Comparison of ENCODE assay signal across 16 cellular contexts in the genomic region with DNA sequence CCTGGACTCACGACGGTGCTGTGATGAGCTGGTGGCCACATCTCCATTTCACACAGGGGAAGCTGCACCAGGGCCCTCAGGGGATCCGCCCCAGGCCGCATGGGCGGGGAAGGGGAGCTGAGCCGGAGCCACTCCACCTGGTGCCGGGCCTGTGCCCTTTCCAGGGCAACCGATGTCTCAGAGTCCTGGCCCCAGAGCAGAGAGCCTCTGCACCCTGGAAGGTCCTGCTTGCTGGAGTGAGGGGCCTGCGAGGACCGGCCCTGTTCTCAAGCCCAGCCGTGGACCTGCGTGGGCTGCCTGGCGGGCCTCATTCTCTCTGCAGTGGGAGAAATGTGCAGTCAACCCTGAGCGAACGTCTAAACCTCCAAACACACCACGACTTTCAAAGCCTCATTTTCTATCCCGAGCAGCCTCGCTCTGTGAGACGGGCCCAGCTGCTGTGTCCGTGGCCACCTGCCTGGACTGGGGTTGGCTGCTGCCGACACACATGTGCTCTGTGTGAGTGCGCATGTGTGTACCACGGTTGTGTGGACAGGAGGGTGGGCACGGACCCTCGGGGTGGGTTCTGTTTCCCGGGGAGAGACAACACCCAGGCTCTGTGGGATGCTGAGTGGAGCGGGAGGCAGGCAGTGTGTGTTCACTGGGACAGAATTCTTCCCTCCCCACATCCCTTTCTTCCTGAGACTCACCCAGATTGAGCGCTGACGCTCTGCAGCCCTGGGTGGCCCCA.
"Had no signal": no experiment of that assay in that cellular context is flagged by ENCODE, and none has a peak within 500 bp of the region (broad histone marks: within the 10 kb centered on the region; RNA-seq: fewer than 3 reads in every experiment).

No MANE protein-coding gene starts in this region.

- H3K4me3 ChIP-seq: cardiac muscle cell, coronary artery, esophagus muscularis mucosa, lung, pancreas had no signal

- H3K27ac ChIP-seq: cardiac muscle cell, coronary artery, esophagus muscularis mucosa, pancreas had no signal

- H3K9me3 ChIP-seq: esophagus muscularis mucosa, pancreas had no signal

- ATAC-seq: activated naive CD8-positive, alpha-beta T cell treated with anti-CD3 and anti-CD28 coated beads, Interleukin-2, amount 50 U/mL, for 24 hours; pancreas; stimulated activated memory B cell treated with anti-CD40 and anti-IgM and Interleukin-4, amounts not matched to agents 10 μg/mL and 1 μg/mL and 100 μg/mL, for 72 hours; WTC11 had no signal

- H3K4me1 ChIP-seq: pancreas had no signal

- H3K27me3 Mint-ChIP-seq: activated CD4-positive, alpha-beta memory T cell treated with anti-CD3 and anti-CD28 coated beads, Interleukin-2, amount 10 ng/mL, durations not matched to agents 7 days and 5 days; activated naive CD8-positive, alpha-beta T cell treated with anti-CD3 and anti-CD28 coated beads, Interleukin-2, amount 50 U/mL, for 24 hours had no signal

- DNase-seq: activated CD4-positive, alpha-beta memory T cell treated with anti-CD3 and anti-CD28 coated beads, Interleukin-2, amount 10 ng/mL, durations not matched to agents 7 days and 5 days; activated CD4-positive, alpha-beta T cell treated with anti-CD3 and anti-CD28 coated beads for 4 hours; activated CD8-positive, alpha-beta memory T cell treated with anti-CD3 and anti-CD28 coated beads, Interleukin-2, amount 50 U/mL, for 4 hours; activated gamma-delta T cell treated with Interleukin-2 at 50 U/mL for 16 hours; activated naive CD8-positive, alpha-beta T cell treated with anti-CD3 and anti-CD28 coated beads, Interleukin-2, amount 50 U/mL, for 24 hours; kidney glomerular epithelial cell; T-helper 2 cell had no signal

- H3K36me3 Mint-ChIP-seq: mesothelial cell of epicardium; stimulated activated memory B cell treated with anti-CD40 and anti-IgM and Interleukin-4, amounts not matched to agents 10 μg/mL and 1 μg/mL and 100 μg/mL, for 72 hours had no signal

- H3K4me1 Mint-ChIP-seq: activated CD4-positive, alpha-beta memory T cell treated with anti-CD3 and anti-CD28 coated beads, Interleukin-2, amount 10 ng/mL, durations not matched to agents 7 days and 5 days; activated naive CD8-positive, alpha-beta T cell treated with anti-CD3 and anti-CD28 coated beads, Interleukin-2, amount 50 U/mL, for 24 hours; mesothelial cell of epicardium; stimulated activated memory B cell treated with anti-CD40 and anti-IgM and Interleukin-4, amounts not matched to agents 10 μg/mL and 1 μg/mL and 100 μg/mL, for 72 hours; WTC11 had no signal

- H3K4me3 Mint-ChIP-seq: activated CD4-positive, alpha-beta memory T cell treated with anti-CD3 and anti-CD28 coated beads, Interleukin-2, amount 10 ng/mL, durations not matched to agents 7 days and 5 days; activated naive CD8-positive, alpha-beta T cell treated with anti-CD3 and anti-CD28 coated beads, Interleukin-2, amount 50 U/mL, for 24 hours; mesothelial cell of epicardium; neural crest cell; stimulated activated memory B cell treated with anti-CD40 and anti-IgM and Interleukin-4, amounts not matched to agents 10 μg/mL and 1 μg/mL and 100 μg/mL, for 72 hours; WTC11 had no signal

- H3K27me3 ChIP-seq: cardiac muscle cell, pancreas had no signal

- H3K27ac Mint-ChIP-seq: activated CD4-positive, alpha-beta memory T cell treated with anti-CD3 and anti-CD28 coated beads, Interleukin-2, amount 10 ng/mL, durations not matched to agents 7 days and 5 days; activated naive CD8-positive, alpha-beta T cell treated with anti-CD3 and anti-CD28 coated beads, Interleukin-2, amount 50 U/mL, for 24 hours; mesothelial cell of epicardium; stimulated activated memory B cell treated with anti-CD40 and anti-IgM and Interleukin-4, amounts not matched to agents 10 μg/mL and 1 μg/mL and 100 μg/mL, for 72 hours; WTC11 had no signal

- H3K9me3 Mint-ChIP-seq: activated naive CD8-positive, alpha-beta T cell treated with anti-CD3 and anti-CD28 coated beads, Interleukin-2, amount 50 U/mL, for 24 hours; neural crest cell had no signal

- H3K36me3 ChIP-seq: cardiac muscle cell, esophagus muscularis mucosa, pancreas had no signal
